Comparison of ENCODE assay signal across 33 cellular contexts in genomic region chr5:180371949-180372348, GRCh38. TPM values are rescaled to one million over a fixed set of nuclear protein-coding genes. Genes with fewer than 3 reads are reported as not detected.
"Had no signal": no experiment of that assay in that cellular context is flagged by ENCODE, and none has a peak within 500 bp of the region (broad histone marks: within the 10 kb centered on the region; RNA-seq: fewer than 3 reads in every experiment).

No MANE protein-coding gene starts in this region.

- H3K4me1 ChIP-seq: adrenal gland, body of pancreas, colonic mucosa, foreskin keratinocyte, gastrocnemius medialis, heart left ventricle had no signal

- H3K4me1 Mint-ChIP-seq: activated B cell treated with CpG ODN at 0.5 μM for 24 hours; activated CD4-positive, alpha-beta T cell treated with anti-CD3 and anti-CD28 coated beads for 36 hours; activated CD4-positive, alpha-beta T cell treated with anti-CD3 and anti-CD28 coated beads, Interleukin-2, amount 10 ng/mL, durations not matched to agents 24 days and 14 days; activated naive CD4-positive, alpha-beta T cell treated with anti-CD3 and anti-CD28 coated beads, Interleukin-2, amount 50 U/mL, for 24 hours; activated naive CD8-positive, alpha-beta T cell treated with anti-CD3 and anti-CD28 coated beads for 36 hours; activated naive CD8-positive, alpha-beta T cell treated with anti-CD3 and anti-CD28 coated beads, Interleukin-2, amount 50 U/mL, for 24 hours had no signal

- H3K27ac Mint-ChIP-seq: activated B cell treated with CpG ODN at 0.5 μM for 24 hours; activated CD4-positive, alpha-beta memory T cell treated with anti-CD3 and anti-CD28 coated beads for 36 hours; activated CD4-positive, alpha-beta T cell treated with anti-CD3 and anti-CD28 coated beads for 36 hours; activated CD4-positive, alpha-beta T cell treated with anti-CD3 and anti-CD28 coated beads, Interleukin-2, amount 10 ng/mL, durations not matched to agents 24 days and 14 days; activated CD8-positive, alpha-beta memory T cell treated with anti-CD3 and anti-CD28 coated beads, Interleukin-2, amount 10 ng/mL, durations not matched to agents 7 days and 5 days; activated CD8-positive, alpha-beta T cell treated with anti-CD3 and anti-CD28 coated beads, Interleukin-2, amount 10 ng/mL, durations not matched to agents 7 days and 5 days; activated naive CD4-positive, alpha-beta T cell treated with anti-CD3 and anti-CD28 coated beads for 36 hours; activated naive CD4-positive, alpha-beta T cell treated with anti-CD3 and anti-CD28 coated beads, Interleukin-2, amount 50 U/mL, for 24 hours; activated naive CD8-positive, alpha-beta T cell treated with anti-CD3 and anti-CD28 coated beads for 36 hours; activated naive CD8-positive, alpha-beta T cell treated with anti-CD3 and anti-CD28 coated beads, Interleukin-2, amount 50 U/mL, for 24 hours; activated T-helper 1 cell treated with anti-CD3 and anti-CD28 coated beads, Interleukin-12 subunit alpha, Interleukin-12 subunit beta, Interleukin-2, Interleukin-4 antibody, amounts not matched to agents 30 ng/mL and 10 ng/mL and 1 ng/mL, durations not matched to agents 14 hours and 24 hours and 36 hours; activated T-helper 2 cell treated with anti-CD3 and anti-CD28 coated beads, Interferon-gamma antibody, Interleukin-2, Interleukin-4, amounts not matched to agents 10 μg/mL and 5 μg/mL and 100 μg/mL, durations not matched to agents 14 hours and 24 hours and 36 hours had no signal

- H3K27me3 ChIP-seq: adrenal gland, body of pancreas, cardiac muscle cell, colonic mucosa, foreskin keratinocyte, gastrocnemius medialis had no signal

- ATAC-seq: activated CD4-positive, alpha-beta T cell treated with anti-CD3 and anti-CD28 coated beads for 36 hours; activated CD4-positive, CD25-positive, alpha-beta regulatory T cell treated with anti-CD3 and anti-CD28 coated beads, Interleukin-2, amount 50 U/mL, for 24 hours; activated CD8-positive, alpha-beta memory T cell treated with anti-CD3 and anti-CD28 coated beads, Interleukin-2, amount 10 ng/mL, durations not matched to agents 7 days and 5 days; activated CD8-positive, alpha-beta T cell treated with anti-CD3 and anti-CD28 coated beads, Interleukin-2, amount 10 ng/mL, durations not matched to agents 7 days and 5 days; activated naive CD8-positive, alpha-beta T cell treated with anti-CD3 and anti-CD28 coated beads, Interleukin-2, amount 50 U/mL, for 24 hours; body of pancreas; foreskin keratinocyte; gastrocnemius medialis had no signal

- H3K36me3 ChIP-seq: adrenal gland, cardiac muscle cell, colonic mucosa, gastrocnemius medialis, heart left ventricle had no signal

- DNase-seq: activated B cell treated with CpG ODN at 0.5 μM for 24 hours; activated CD4-positive, alpha-beta memory T cell treated with anti-CD3 and anti-CD28 coated beads for 36 hours; activated CD4-positive, alpha-beta T cell treated with anti-CD3 and anti-CD28 coated beads for 36 hours; activated CD4-positive, alpha-beta T cell treated with anti-CD3 and anti-CD28 coated beads, Interleukin-2, amount 10 ng/mL, durations not matched to agents 24 days and 14 days; activated CD8-positive, alpha-beta memory T cell treated with anti-CD3 and anti-CD28 coated beads, Interleukin-2, amount 10 ng/mL, durations not matched to agents 7 days and 5 days; activated CD8-positive, alpha-beta memory T cell treated with anti-CD3 and anti-CD28 coated beads, Interleukin-2, amount 50 U/mL, for 4 hours; activated CD8-positive, alpha-beta T cell treated with anti-CD3 and anti-CD28 coated beads, Interleukin-2, amount 10 ng/mL, durations not matched to agents 7 days and 5 days; activated effector memory CD4-positive, alpha-beta T cell treated with anti-CD3 and anti-CD28 coated beads, Interleukin-2, amount 50 U/mL, for 16 hours; activated naive CD4-positive, alpha-beta T cell treated with anti-CD3 and anti-CD28 coated beads for 36 hours; activated naive CD8-positive, alpha-beta T cell treated with anti-CD3 and anti-CD28 coated beads for 36 hours; activated naive CD8-positive, alpha-beta T cell treated with anti-CD3 and anti-CD28 coated beads, Interleukin-2, amount 50 U/mL, for 24 hours; activated T-cell treated with anti-CD3 and anti-CD28 coated beads, Interleukin-2, amount 50 U/mL, for 1 hour; activated T-cell treated with anti-CD3 and anti-CD28 coated beads, Interleukin-2, amount 50 U/mL, for 48 hours; adrenal gland; aorta; body of pancreas; central memory CD4-positive, alpha-beta T cell; cerebellar nuclear complex; colonic mucosa; effector CD8-positive, alpha-beta T cell; foreskin keratinocyte; gastrocnemius medialis; glutamatergic neuron; heart left ventricle; T-helper 2 cell had no signal

- H3K27me3 Mint-ChIP-seq: activated CD4-positive, alpha-beta memory T cell treated with anti-CD3 and anti-CD28 coated beads for 36 hours; activated CD4-positive, alpha-beta T cell treated with anti-CD3 and anti-CD28 coated beads, Interleukin-2, amount 10 ng/mL, durations not matched to agents 24 days and 14 days; activated naive CD4-positive, alpha-beta T cell treated with anti-CD3 and anti-CD28 coated beads, Interleukin-2, amount 50 U/mL, for 24 hours; activated naive CD8-positive, alpha-beta T cell treated with anti-CD3 and anti-CD28 coated beads for 36 hours had no signal

- H3K36me3 Mint-ChIP-seq: activated CD4-positive, alpha-beta memory T cell treated with anti-CD3 and anti-CD28 coated beads for 36 hours; activated CD8-positive, alpha-beta memory T cell treated with anti-CD3 and anti-CD28 coated beads, Interleukin-2, amount 10 ng/mL, durations not matched to agents 7 days and 5 days; activated naive CD4-positive, alpha-beta T cell treated with anti-CD3 and anti-CD28 coated beads, Interleukin-2, amount 50 U/mL, for 24 hours; activated naive CD8-positive, alpha-beta T cell treated with anti-CD3 and anti-CD28 coated beads for 36 hours had no signal

- H3K9me3 ChIP-seq: adrenal gland, body of pancreas, colonic mucosa, gastrocnemius medialis, heart left ventricle had no signal

- H3K27ac ChIP-seq: adrenal gland, body of pancreas, cardiac muscle cell, colonic mucosa, epithelial cell of prostate, foreskin keratinocyte, gastrocnemius medialis, heart left ventricle, VCaP had no signal

- H3K4me3 ChIP-seq: adrenal gland, body of pancreas, cardiac muscle cell, colonic mucosa, gastrocnemius medialis, heart left ventricle had no signal

- H3K4me3 Mint-ChIP-seq: activated B cell treated with CpG ODN at 0.5 μM for 24 hours; activated CD4-positive, alpha-beta memory T cell treated with anti-CD3 and anti-CD28 coated beads for 36 hours; activated CD4-positive, alpha-beta T cell treated with anti-CD3 and anti-CD28 coated beads for 36 hours; activated CD4-positive, alpha-beta T cell treated with anti-CD3 and anti-CD28 coated beads, Interleukin-2, amount 10 ng/mL, durations not matched to agents 24 days and 14 days; activated CD8-positive, alpha-beta memory T cell treated with anti-CD3 and anti-CD28 coated beads, Interleukin-2, amount 10 ng/mL, durations not matched to agents 7 days and 5 days; activated CD8-positive, alpha-beta T cell treated with anti-CD3 and anti-CD28 coated beads, Interleukin-2, amount 10 ng/mL, durations not matched to agents 7 days and 5 days; activated naive CD4-positive, alpha-beta T cell treated with anti-CD3 and anti-CD28 coated beads for 36 hours; activated naive CD4-positive, alpha-beta T cell treated with anti-CD3 and anti-CD28 coated beads, Interleukin-2, amount 50 U/mL, for 24 hours; activated naive CD8-positive, alpha-beta T cell treated with anti-CD3 and anti-CD28 coated beads for 36 hours; activated naive CD8-positive, alpha-beta T cell treated with anti-CD3 and anti-CD28 coated beads, Interleukin-2, amount 50 U/mL, for 24 hours; activated T-helper 1 cell treated with anti-CD3 and anti-CD28 coated beads, Interleukin-12 subunit alpha, Interleukin-12 subunit beta, Interleukin-2, Interleukin-4 antibody, amounts not matched to agents 30 ng/mL and 10 ng/mL and 1 ng/mL, durations not matched to agents 14 hours and 24 hours and 36 hours had no signal

- H3K9me3 Mint-ChIP-seq: activated B cell treated with CpG ODN at 0.5 μM for 24 hours; activated CD4-positive, alpha-beta memory T cell treated with anti-CD3 and anti-CD28 coated beads for 36 hours; activated CD4-positive, alpha-beta T cell treated with anti-CD3 and anti-CD28 coated beads, Interleukin-2, amount 10 ng/mL, durations not matched to agents 24 days and 14 days; activated naive CD4-positive, alpha-beta T cell treated with anti-CD3 and anti-CD28 coated beads for 36 hours; activated naive CD4-positive, alpha-beta T cell treated with anti-CD3 and anti-CD28 coated beads, Interleukin-2, amount 50 U/mL, for 24 hours; activated naive CD8-positive, alpha-beta T cell treated with anti-CD3 and anti-CD28 coated beads for 36 hours; activated naive CD8-positive, alpha-beta T cell treated with anti-CD3 and anti-CD28 coated beads, Interleukin-2, amount 50 U/mL, for 24 hours; activated T-helper 1 cell treated with anti-CD3 and anti-CD28 coated beads, Interleukin-12 subunit alpha, Interleukin-12 subunit beta, Interleukin-2, Interleukin-4 antibody, amounts not matched to agents 30 ng/mL and 10 ng/mL and 1 ng/mL, durations not matched to agents 14 hours and 24 hours and 36 hours; activated T-helper 2 cell treated with anti-CD3 and anti-CD28 coated beads, Interferon-gamma antibody, Interleukin-2, Interleukin-4, amounts not matched to agents 10 μg/mL and 5 μg/mL and 100 μg/mL, durations not matched to agents 14 hours and 24 hours and 36 hours had no signal

RNA-seq across cellular contexts. Expression of gene GFPT2, which starts 18.8 kb away (rescaled TPM):
- total RNA-seq: activated T-helper 2 cell treated with anti-CD3 and anti-CD28 coated beads, Interferon-gamma antibody, Interleukin-2, Interleukin-4, amounts not matched to agents 10 μg/mL and 5 μg/mL and 100 μg/mL, durations not matched to agents 14 hours and 24 hours and 36 hours; T-helper 1 cell treated with Interleukin-12 subunit alpha and Interleukin-12 subunit beta and Interleukin-4 antibody, amounts not matched to agents 30 ng/mL and 1 ng/mL, for 36 hours had no signal
